Comparison of ENCODE assay signal across 27 cellular contexts in the genomic region with DNA sequence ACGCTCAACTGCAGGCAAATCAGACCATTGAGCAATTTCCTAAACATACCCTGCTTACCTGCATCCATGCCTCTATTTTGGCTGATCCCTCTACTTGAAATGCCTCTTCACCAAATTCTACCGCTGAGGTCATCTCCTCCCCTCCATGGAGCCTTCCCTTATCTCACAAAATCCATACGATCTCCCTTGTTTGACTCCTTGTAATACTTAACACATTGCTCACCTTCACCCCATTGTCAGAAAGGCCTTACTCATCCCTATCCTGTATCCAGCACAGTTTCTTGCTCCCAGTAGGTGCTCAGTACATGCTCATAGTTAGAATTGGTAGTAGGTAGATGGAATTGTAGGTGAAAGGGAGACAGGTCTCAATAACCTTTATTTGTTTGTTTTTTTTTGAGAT. TPM values are rescaled to one million over a fixed set of nuclear protein-coding genes. Genes with fewer than 3 reads are reported as not detected.
DNase-seq lines count a peak whose midpoint lies in the region; ATAC-seq and TF ChIP-seq lines count a peak whose summit lies in the region.
"Had no signal": no experiment of that assay in that cellular context is flagged by ENCODE, and none has a peak within 500 bp of the region (broad histone marks: within the 10 kb centered on the region; RNA-seq: fewer than 3 reads in every experiment).

No MANE protein-coding gene starts in this region.

- peak; percentile 43 for DNase-seq in GM23248
- DNase-seq in PC-9: peak in 1 of 2 experiments; percentile 52
- no peak for DNase-seq in endothelial cell (ENCODE audit: low spot score)
- no peak for DNase-seq in dorsolateral prefrontal cortex
- no peak for DNase-seq in NCI-H1436 (lab: John Stamatoyannopoulos, UW)
- no peak for DNase-seq in putamen (ENCODE audit: low spot score)
- DNase-seq: Caco-2; CD8-positive, alpha-beta T cell; DMS79; Kasumi-1; NCI-H1092 treated with DMSO at 0.1 percent for 48 hours; NCI-H1436 treated with DMSO at 0.1 percent for 48 hours; NCI-H187 treated with DMSO at 0.1 percent for 48 hours; NCI-H2171 treated with DMSO at 0.1 percent for 48 hours; NCI-H524 treated with DMSO at 0.1 percent for 48 hours; NCI-H82; SHP77 treated with DMSO at 0.1 percent for 48 hours had no signal

- no peaks in the 10 kb centered on the region; the same call in 1 of the 2 replicates for H3K4me1 ChIP-seq in GM23248 (ENCODE audit: insufficient read depth)
- peaks cover 11% of the 10 kb centered on the region for H3K4me1 ChIP-seq in PC-9 (replicated peaks; ENCODE audit: insufficient read depth)

- in situ Hi-C loops in GM23248 (cut with MboI): no loop called here

- H3K9me3 Mint-ChIP-seq in endothelial cell (ENCODE audit: unreplicated experiment): no peaks in the 10 kb centered on the region
- H3K9me3 Mint-ChIP-seq: CD8-positive, alpha-beta T cell had no signal

- CTCF ChIA-PET in PC-9 (lab: Charles Lee): interaction anchor here (0.6 kb wide), 1 partner anchor 94 kb away, joined by 6 read pairs; no protein-coding TSS in a partner anchor

- H3K4me1 Mint-ChIP-seq in endothelial cell (ENCODE audit: unreplicated experiment): peaks cover 10% of the 10 kb centered on the region

- H2AFZ ChIP-seq in GM23248 (no peak overlapping the region), PC-9 (no peak overlapping the region)

- H3F3A ChIP-seq in GM23248 (ENCODE audit: insufficient read depth) (no peaks in the 10 kb centered on the region), PC-9 (ENCODE audit: insufficient read depth, low read depth) (peaks cover 22% of the 10 kb centered on the region)

- H3K27ac ChIP-seq in GM23248 (no peak overlapping the region), PC-9 (no peak overlapping the region), dorsolateral prefrontal cortex (no peak overlapping the region)
- H3K27ac ChIP-seq: C4-2B, RWPE1 had no signal

- H3K9ac ChIP-seq in GM23248: no peak overlapping the region

- H4K20me1 ChIP-seq in GM23248 (ENCODE audit: insufficient read depth) (no peaks in the 10 kb centered on the region), PC-9 (ENCODE audit: insufficient read depth) (no peaks in the 10 kb centered on the region)

- no peak overlapping the region for H3K4me3 Mint-ChIP-seq in endothelial cell (ENCODE audit: unreplicated experiment)
- H3K4me3 Mint-ChIP-seq: B cell; CD8-positive, alpha-beta T cell had no signal

- peaks cover 37% of the 10 kb centered on the region for H3K27me3 Mint-ChIP-seq in endothelial cell (ENCODE audit: unreplicated experiment)

- H3K9me3 ChIP-seq in GM23248 (ENCODE audit: low read depth) (no peaks in the 10 kb centered on the region), PC-9 (ENCODE audit: insufficient read depth, low read depth) (no peaks in the 10 kb centered on the region)
- H3K9me3 ChIP-seq: Caco-2, HAP-1 had no signal

- peaks cover 5% of the 10 kb centered on the region for H3K36me3 Mint-ChIP-seq in endothelial cell (ENCODE audit: low read depth, unreplicated experiment)
- H3K36me3 Mint-ChIP-seq: CD8-positive, alpha-beta T cell had no signal

- POLR2A ChIA-PET in PC-9 (lab: Charles Lee; ENCODE audit: unreplicated experiment): no interaction called here

- H3K27ac Mint-ChIP-seq in endothelial cell (ENCODE audit: unreplicated experiment): peak overlapping the region; percentile 16
- H3K27ac Mint-ChIP-seq: B cell; CD8-positive, alpha-beta T cell had no signal

- BruUV-seq in PC-9 (replicated peaks; lab: Mats Ljungman, UMichigan): no TSS peak

- ATAC-seq in HG03442 (IDR thresholded peaks at IDR 0.05; ENCODE audit: unreplicated experiment): no peak
- ATAC-seq: CD8-positive, alpha-beta T cell; Panc1 had no signal

- intact Hi-C loops in PC-9 (cut with micrococcal nuclease; ENCODE audit: unreplicated experiment): loop anchor here (10.0 kb wide), 1 partner anchor 309 kb away; a partner anchor contains a TSS
- intact Hi-C loops in dorsolateral prefrontal cortex (cut with DNase I): loop anchor here (10.0 kb wide), 1 partner anchor 139 kb away; a partner anchor contains a TSS

- H3K4me3 ChIP-seq in GM23248 (no peak overlapping the region), PC-9 (no peak overlapping the region), dorsolateral prefrontal cortex (no peak overlapping the region)
- H3K4me3 ChIP-seq: HAP-1 had no signal

- WGBS in GM23248 (ENCODE audit: low coverage in 1 of 2, low lambda C conversion rate in 2 of 2, missing lambda C conversion rate in 2 of 2), 2 experiments: 60 to 68% methylated on average over 3 of the region's 3 CpGs

- H3K27me3 ChIP-seq in GM23248 (replicated peaks; ENCODE audit: insufficient read depth) (peaks cover 5% of the 10 kb centered on the region; the same call in 1 of the 2 replicates), PC-9 (ENCODE audit: insufficient read depth, low read depth) (peaks cover 4% of the 10 kb centered on the region; the same call in 1 of the 2 replicates), dorsolateral prefrontal cortex (peaks cover 0 to 67% (median 9%) of the 10 kb centered on the region in 45 donors)

- H3K79me2 ChIP-seq in GM23248 (ENCODE audit: insufficient read depth): no peaks in the 10 kb centered on the region
- H3K79me2 ChIP-seq in PC-9 (ENCODE audit: low read depth): no peaks in the 10 kb centered on the region

- H3K4me2 ChIP-seq in GM23248 (ENCODE audit: unreplicated experiment) (no peak overlapping the region), PC-9 (peak overlapping the region; percentile 27; the same call in 1 of the 2 replicates)

- TF ChIP-seq CTCF in PC-9 (conservative IDR thresholded peaks at IDR 0.05): no peak
- no peak for TF ChIP-seq CTCF in endothelial cell (IDR thresholded peaks at IDR 0.05; ENCODE audit: unreplicated experiment)
- no peak for TF ChIP-seq CTCF in dorsolateral prefrontal cortex (IDR thresholded peaks at IDR 0.05 in 54 of 56, conservative IDR thresholded peaks at IDR 0.05 in 2 of 56; ENCODE audit: low read depth in 1 of 56, partially characterized antibody in 56 of 56)

- no peaks in the 10 kb centered on the region for H3K9me2 ChIP-seq in GM23248 (ENCODE audit: insufficient read depth)
- no peaks in the 10 kb centered on the region for H3K9me2 ChIP-seq in PC-9 (ENCODE audit: insufficient read depth)

- H3K36me3 ChIP-seq in GM23248 (ENCODE audit: low read depth) (no peaks in the 10 kb centered on the region), PC-9 (ENCODE audit: low read depth) (no peaks in the 10 kb centered on the region)
- H3K36me3 ChIP-seq: HAP-1 had no signal

RNA-seq across cellular contexts. Expression of a gene that starts 5.4 kb away (rescaled TPM):
- total RNA-seq in GM23248 (2014; rRNA removed; shearing (Covaris generic)): 0.13 TPM in 1 of 2 replicates, not detected in the other
- polyA plus RNA-seq in GM23248 (2016; fragmentation: Nextera tagmentation; extraction: Ambion mirVana): 0.06 TPM in 1 of 2 replicates, not detected in the other
- total RNA-seq in PC-9 (2021) (0.10 and 0.17 TPM in 2 replicates), endothelial cell (ENCODE audit: unreplicated experiment) (0.10 TPM), dorsolateral prefrontal cortex (100 to 1,000 TPM in 112 of 120 experiments, 10 to 100 TPM in 8; 34.2 to 277 (median 160) TPM)
- total RNA-seq: M059J had no signal

RNA-seq across cellular contexts. Expression of a gene that starts 15.7 kb away (rescaled TPM):
- total RNA-seq in GM23248 (2014; rRNA removed; shearing (Covaris generic)): not detected in 2 replicates
- not detected in 2 replicates for polyA plus RNA-seq in GM23248 (2016; fragmentation: Nextera tagmentation; extraction: Ambion mirVana)
- total RNA-seq in PC-9 (2021): not detected in 2 replicates
- not detected for total RNA-seq in endothelial cell (ENCODE audit: unreplicated experiment)
- total RNA-seq in dorsolateral prefrontal cortex: under 1 TPM in 6 of 120 experiments, not detected in 114; 0.43 to 0.67 (median 0.55) TPM
- total RNA-seq: A673; B cell; Caco-2; HT-29; M059J; T-helper 1 cell treated with Interleukin-12 subunit alpha and Interleukin-12 subunit beta and Interleukin-4 antibody, amounts not matched to agents 30 ng/mL and 1 ng/mL, for 36 hours had no signal

RNA-seq across cellular contexts. Expression of a gene that starts 22.3 kb away (rescaled TPM):
- 0.32 TPM in 1 of 2 replicates, not detected in the other for total RNA-seq in GM23248 (2014; rRNA removed; shearing (Covaris generic))
- polyA plus RNA-seq in GM23248 (2016; fragmentation: Nextera tagmentation; extraction: Ambion mirVana): 0.29 and 0.61 TPM in 2 replicates
- total RNA-seq in PC-9 (2021): 0.73 TPM in 1 of 2 replicates, not detected in the other
- 0.33 TPM for total RNA-seq in endothelial cell (ENCODE audit: unreplicated experiment)
- total RNA-seq in dorsolateral prefrontal cortex: 10 to 100 TPM in 117 of 120 experiments, 1 to 10 TPM in 3; 4.9 to 30.8 (median 18.4) TPM

RNA-seq across cellular contexts. Expression of a gene that starts 24.8 kb away (rescaled TPM):
- 86.1 and 91.3 TPM in 2 replicates for total RNA-seq in GM23248 (2014; rRNA removed; shearing (Covaris generic))
- polyA plus RNA-seq in GM23248 (2016; fragmentation: Nextera tagmentation; extraction: Ambion mirVana): 62.5 and 66.8 TPM in 2 replicates
- total RNA-seq in PC-9 (2021) (48.8 and 53.6 TPM in 2 replicates), endothelial cell (ENCODE audit: unreplicated experiment) (24.0 TPM), dorsolateral prefrontal cortex (10 to 100 TPM; 26.4 to 67.1 (median 46.4) TPM)

RNA-seq across cellular contexts. Expression of a gene that starts 36.5 kb away (rescaled TPM):
- 55.3 and 87.7 TPM in 2 replicates for total RNA-seq in GM23248 (2014; rRNA removed; shearing (Covaris generic))
- polyA plus RNA-seq in GM23248 (2016; fragmentation: Nextera tagmentation; extraction: Ambion mirVana): 65.0 and 71.7 TPM in 2 replicates
- total RNA-seq in PC-9 (2021): 200 and 205 TPM in 2 replicates
- 307 TPM for total RNA-seq in endothelial cell (ENCODE audit: unreplicated experiment)
- 100 to 1,000 TPM; 265 to 726 (median 526) TPM for total RNA-seq in dorsolateral prefrontal cortex

Comparison
In these comparisons a context has a peak if more than half of its experiments do, and no peak if none do; other contexts are left out.
1. RNA of a gene that starts 5.4 kb away (total RNA-seq): 34.2 to 277 TPM in dorsolateral prefrontal cortex; 0.10 to 0.17 TPM in PC-9, 0.10 TPM in endothelial cell (single experiment) and 0.13 TPM in GM23248; every median in the first group is over 10 times any median in the second.